Comparison of ENCODE assay signal across 13 cellular contexts in genomic region chr9:93148721-93149120, GRCh38. TPM values are rescaled to one million over a fixed set of nuclear protein-coding genes. Genes with fewer than 3 reads are reported as not detected.
"Had no signal": no experiment of that assay in that cellular context is flagged by ENCODE, and none has a peak within 500 bp of the region (broad histone marks: within the 10 kb centered on the region; RNA-seq: fewer than 3 reads in every experiment).

No MANE protein-coding gene starts in this region.

- DNase-seq: activated CD4-positive, alpha-beta T cell treated with anti-CD3 and anti-CD28 coated beads, Interleukin-2, amount 50 U/mL, for 48 hours; activated CD8-positive, alpha-beta memory T cell treated with anti-CD3 and anti-CD28 coated beads, Interleukin-2, amount 50 U/mL, for 4 hours; activated effector memory CD4-positive, alpha-beta T cell treated with anti-CD3 and anti-CD28 coated beads, Interleukin-2, amount 50 U/mL, for 16 hours; erythroblast; gastrocnemius medialis; heart left ventricle; left colon; ovary; right lobe of liver; thyroid gland had no signal

- H3K36me3 Mint-ChIP-seq: mesothelial cell of epicardium, neural progenitor cell had no signal

- H3K27ac Mint-ChIP-seq: mesothelial cell of epicardium, neural progenitor cell had no signal

- ATAC-seq: gastrocnemius medialis, heart left ventricle, left colon had no signal

- H3K4me3 Mint-ChIP-seq: mesothelial cell of epicardium, neural progenitor cell had no signal

RNA-seq across cellular contexts. Expression of gene WNK2, which starts 35.2 kb away (rescaled TPM):
- total RNA-seq: pulmonary artery endothelial cell had no signal
